8 cellular contexts compared by ENCODE assay signal in genomic region chr5:94618029-94618492, GRCh38. TPM values are rescaled to one million over a fixed set of nuclear protein-coding genes. Genes with fewer than 3 reads are reported as not detected.
A peak's percentile ranks its signal among the peaks of the same experiment; 100 is the strongest.
DNase-seq lines count a peak whose midpoint lies in the region; ATAC-seq and TF ChIP-seq lines count a peak whose summit lies in the region.

No MANE protein-coding gene starts in this region.

- H3K4me2 ChIP-seq in Loucy (ENCODE audit: low read depth, low read length, poor library complexity, severe bottlenecking), result peak overlapping the region; percentile 82

- peak; percentile 25 to 33 for ATAC-seq in activated T-cell treated with anti-CD3 and anti-CD28 coated beads, Interleukin-2, amount 50 U/mL, for 72 hours (replicated peaks in 1 of 2)

- H3K27me3 Mint-ChIP-seq in activated T-cell treated with anti-CD3 and anti-CD28 coated beads, Interleukin-2, amount 50 U/mL, for 72 hours (ENCODE audit: low read depth), result no peaks in the 10 kb centered on the region
- no peaks in the 10 kb centered on the region for H3K27me3 Mint-ChIP-seq in T-helper 2 cell treated with Interferon-gamma antibody and Interleukin-4, amounts not matched to agents 5 μg/mL and 100 μg/mL, for 36 hours (ENCODE audit: low read depth)

- peaks cover 19% of the 10 kb centered on the region for H3K79me2 ChIP-seq in Loucy (ENCODE audit: insufficient read depth, low read length)

- peaks cover 19% of the 10 kb centered on the region for H4K20me1 ChIP-seq in Loucy (ENCODE audit: insufficient read depth, low read length, poor library complexity, severe bottlenecking)

- H3F3A ChIP-seq in Loucy (ENCODE audit: low read depth), result no peaks in the 10 kb centered on the region

- peaks cover 0 to 3% of the 10 kb centered on the region in 2 donors for H3K36me3 Mint-ChIP-seq in activated T-cell treated with anti-CD3 and anti-CD28 coated beads, Interleukin-2, amount 50 U/mL, for 72 hours (ENCODE audit: insufficient read depth in 2 of 2)
- peaks cover 1% of the 10 kb centered on the region for H3K36me3 Mint-ChIP-seq in T-helper 2 cell treated with Interferon-gamma antibody and Interleukin-4, amounts not matched to agents 5 μg/mL and 100 μg/mL, for 36 hours (ENCODE audit: low read depth)

- H3K9me3 ChIP-seq in Loucy (ENCODE audit: insufficient read depth, low read depth, low read length) (no peaks in the 10 kb centered on the region), mononuclear cell (ENCODE audit: low read depth, low read length) (no peaks in the 10 kb centered on the region)

- no peaks in the 10 kb centered on the region for H3K9me3 Mint-ChIP-seq in activated T-cell treated with anti-CD3 and anti-CD28 coated beads, Interleukin-2, amount 50 U/mL, for 72 hours
- H3K9me3 Mint-ChIP-seq in T-helper 2 cell treated with Interferon-gamma antibody and Interleukin-4, amounts not matched to agents 5 μg/mL and 100 μg/mL, for 36 hours, result no peaks in the 10 kb centered on the region

- H3K9ac ChIP-seq in Loucy (ENCODE audit: low read depth, low read length, poor library complexity, severe bottlenecking), result peak overlapping the region; percentile 65

- no peaks in the 10 kb centered on the region for H3K36me3 ChIP-seq in Loucy (ENCODE audit: insufficient read depth, low read length)

- H3K4me3 ChIP-seq in HFF-Myc (replicated peaks; ENCODE audit: low read depth, low read length), result peak overlapping the region; percentile 78
- peak overlapping the region; percentile 84 for H3K4me3 ChIP-seq in Loucy (ENCODE audit: low read length, poor library complexity, severe bottlenecking)
- peak overlapping the region; percentile 86 for H3K4me3 ChIP-seq in epithelial cell of proximal tubule (ENCODE audit: low read depth, low read length)
- peak overlapping the region; percentile 91 for H3K4me3 ChIP-seq in mononuclear cell (ENCODE audit: low read length)

- no peak for TF ChIP-seq CTCF in HFF-Myc (IDR thresholded peaks at IDR 0.05; ENCODE audit: low read depth, low read length, missing control alignments)
- no peak for TF ChIP-seq CTCF in Loucy (conservative IDR thresholded peaks at IDR 0.05; ENCODE audit: low read length)
- no peak for TF ChIP-seq CTCF in epithelial cell of proximal tubule (conservative IDR thresholded peaks at IDR 0.05; ENCODE audit: low read depth, low read length)

- peaks cover 18% of the 10 kb centered on the region for H3K4me1 ChIP-seq in Loucy (ENCODE audit: insufficient read depth, low read length, poor library complexity, severe bottlenecking)
- H3K4me1 ChIP-seq in mononuclear cell (ENCODE audit: insufficient read depth, low read length), result peaks cover 20% of the 10 kb centered on the region

- H3K27me3 ChIP-seq in Loucy (ENCODE audit: insufficient read depth, low read length, poor library complexity, severe bottlenecking) (no peaks in the 10 kb centered on the region), mononuclear cell (ENCODE audit: insufficient read depth, low read length) (no peaks in the 10 kb centered on the region)

- H2AFZ ChIP-seq in Loucy (ENCODE audit: low read length), result peak overlapping the region; percentile 98

- H3K9me2 ChIP-seq in Loucy (replicated peaks; ENCODE audit: low read depth, low read length), result no peaks in the 10 kb centered on the region

- H3K27ac Mint-ChIP-seq in activated T-cell treated with anti-CD3 and anti-CD28 coated beads, Interleukin-2, amount 50 U/mL, for 72 hours, result peak overlapping the region; percentile 67
- peak overlapping the region; percentile 92 for H3K27ac Mint-ChIP-seq in T-helper 2 cell treated with Interferon-gamma antibody and Interleukin-4, amounts not matched to agents 5 μg/mL and 100 μg/mL, for 36 hours

- DNase-seq in activated T-cell treated with anti-CD3 and anti-CD28 coated beads, Interleukin-2, amount 50 U/mL, for 72 hours, result peak; percentile 33 to 38
- no peak for DNase-seq in activated T-cell treated with anti-CD3 and anti-CD28 coated beads, Interleukin-2, amount 50 U/mL, for 48 hours
- DNase-seq in HFF-Myc (ENCODE audit: extremely low read depth, low read depth), result peak; percentile 33
- peak; percentile 43 for DNase-seq in T-helper 2 cell treated with Interferon-gamma antibody and Interleukin-4, amounts not matched to agents 5 μg/mL and 100 μg/mL, for 36 hours (ENCODE audit: low spot score)
- peak; percentile 27 for DNase-seq in epithelial cell of proximal tubule (ENCODE audit: low read depth)
- peak; percentile 55 for DNase-seq in ureter (ENCODE audit: low spot score)

- peak overlapping the region; percentile 92 for H3K4me3 Mint-ChIP-seq in activated T-cell treated with anti-CD3 and anti-CD28 coated beads, Interleukin-2, amount 50 U/mL, for 72 hours
- peak overlapping the region; percentile 93 for H3K4me3 Mint-ChIP-seq in T-helper 2 cell treated with Interferon-gamma antibody and Interleukin-4, amounts not matched to agents 5 μg/mL and 100 μg/mL, for 36 hours

- H3K4me1 Mint-ChIP-seq in activated T-cell treated with anti-CD3 and anti-CD28 coated beads, Interleukin-2, amount 50 U/mL, for 72 hours (ENCODE audit: low read depth), result peaks cover 32% of the 10 kb centered on the region
- H3K4me1 Mint-ChIP-seq in T-helper 2 cell treated with Interferon-gamma antibody and Interleukin-4, amounts not matched to agents 5 μg/mL and 100 μg/mL, for 36 hours (ENCODE audit: low read depth), result peaks cover 19% of the 10 kb centered on the region

RNA-seq across cellular contexts. Expression of gene KIAA0825, which starts 0.3 kb away (rescaled TPM):
- 1 to 10 TPM; 1.0 to 1.1 TPM for total RNA-seq in activated T-cell treated with anti-CD3 and anti-CD28 coated beads, Interleukin-2, amount 50 U/mL, for 72 hours
- total RNA-seq in epithelial cell of proximal tubule, result 0.87 and 0.92 TPM in 2 replicates
- total RNA-seq in mononuclear cell, result 2.5 TPM
- total RNA-seq in ureter, result 5.9 TPM

RNA-seq across cellular contexts. Expression of gene SLF1, which starts 0.4 kb away (rescaled TPM):
- 10 to 100 TPM in 1 of 2 donors, 1 to 10 TPM in 1; 8.1 to 10.7 TPM for total RNA-seq in activated T-cell treated with anti-CD3 and anti-CD28 coated beads, Interleukin-2, amount 50 U/mL, for 72 hours
- 8.9 and 13.1 TPM in 2 replicates for total RNA-seq in epithelial cell of proximal tubule
- total RNA-seq in mononuclear cell, result 19.0 TPM
- 6.1 TPM for total RNA-seq in ureter

Comparison
In these comparisons a context has a peak if more than half of its experiments do, and no peak if none do; other contexts are left out.
1. DNase-seq: peak in activated T-cell treated with anti-CD3 and anti-CD28 coated beads, Interleukin-2, amount 50 U/mL, for 72 hours (2 of 2), HFF-Myc (single experiment), T-helper 2 cell treated with Interferon-gamma antibody and Interleukin-4, amounts not matched to agents 5 μg/mL and 100 μg/mL, for 36 hours (single experiment), epithelial cell of proximal tubule (single experiment) and ureter (single experiment); none in activated T-cell treated with anti-CD3 and anti-CD28 coated beads, Interleukin-2, amount 50 U/mL, for 48 hours (0 of 2).
2. Peak in every context shown above with its lines, with median percentiles within 50 percentile points of each other: H3K4me3 ChIP-seq.